ENCODE assay signal across 8 cellular contexts in genomic region chr20:47358052-47358671, GRCh38. TPM values are rescaled to one million over a fixed set of nuclear protein-coding genes. Genes with fewer than 3 reads are reported as not detected.
A peak's percentile ranks its signal among the peaks of the same experiment; 100 is the strongest.
DNase-seq lines count a peak whose midpoint lies in the region; ATAC-seq and TF ChIP-seq lines count a peak whose summit lies in the region.

No MANE protein-coding gene starts in this region.

- POLR2A ChIA-PET in PC-3 (lab: Charles Lee; ENCODE audit: unreplicated experiment), result interaction anchor here (0.5 to 1.8 kb wide), 6 partner anchors 27 to 139 kb away, joined by 3 to 16 read pairs (median 9); no protein-coding TSS in a partner anchor

- peaks cover 80% of the 10 kb centered on the region for H3K36me3 Mint-ChIP-seq in Calu3 (ENCODE audit: insufficient read depth, unreplicated experiment)

- CTCF ChIA-PET in Calu3 (lab: Charles Lee), result interaction anchor here (0.5 to 11.2 kb wide), 21 partner anchors 8 to 605 kb away, joined by 3 to 136 read pairs (median 6); no protein-coding TSS in a partner anchor
- CTCF ChIA-PET in PC-3 (lab: Charles Lee), result interaction anchor here (0.6 to 1.9 kb wide), 6 partner anchors 26 to 1547 kb away, joined by 3 to 23 read pairs (median 7); no protein-coding TSS in a partner anchor

- no peaks in the 10 kb centered on the region for H3K4me1 Mint-ChIP-seq in Calu3 (ENCODE audit: low read depth, unreplicated experiment)

- no peak for ATAC-seq in PC-3

- BruUV-seq in Calu3 (replicated peaks; lab: Mats Ljungman, UMichigan) (TSS peak; percentile 92), PC-3 (replicated peaks; lab: Mats Ljungman, UMichigan) (TSS peak; percentile 41)

- H3K27ac ChIP-seq in PC-3 (ENCODE audit: low read length) (peak overlapping the region; percentile 96), ovary (peak overlapping the region; percentile 83 to 95)

- no peak for TF ChIP-seq EP300 in ovary (IDR thresholded peaks at IDR 0.05)

- intact Hi-C loops in Calu3 (cut with micrococcal nuclease; ENCODE audit: unreplicated experiment), result no loop called here
- intact Hi-C loops in PC-3 (cut with micrococcal nuclease), result loop anchor here (2.0 kb wide), 1 partner anchor 53 kb away; no protein-coding TSS in a partner anchor
- intact Hi-C loops in ovary (cut with DNase I), result loop anchor here in 2 of 4 donors (2.0 to 5.0 kb wide), 2 partner anchors 39 to 41 kb away; no protein-coding TSS in a partner anchor

- WGBS in ovary, 3 donors, result 38 to 46% (median 39%) methylated on average over 14 of the region's 14 CpGs

- H3K4me1 ChIP-seq in PC-3 (ENCODE audit: insufficient read depth, low read length) (peaks cover 84% of the 10 kb centered on the region), ovary (ENCODE audit: insufficient read depth) (peaks cover 49% of the 10 kb centered on the region)

- H2AFZ ChIP-seq in PC-3 (ENCODE audit: low read length), result peak overlapping the region; percentile 75

- no peaks in the 10 kb centered on the region for H3K9me3 Mint-ChIP-seq in Calu3 (ENCODE audit: low read depth, unreplicated experiment)

- H3K36me3 ChIP-seq in PC-3 (ENCODE audit: low read depth, low read length) (no peaks in the 10 kb centered on the region), ovary (no peaks in the 10 kb centered on the region)

- no peak for DNase-seq in Calu3
- no peak for DNase-seq in PC-3
- DNase-seq in epithelial cell of proximal tubule (ENCODE audit: low read depth), result no peak
- DNase-seq in ovary, result no peak
- DNase-seq in CD1c-positive myeloid dendritic cell (ENCODE audit: extremely low spot score), result no peak
- no peak for DNase-seq in HuH-7.5 (ENCODE audit: low spot score)
- no peak for DNase-seq in activated effector memory CD4-positive, alpha-beta T cell treated with anti-CD3 and anti-CD28 coated beads, Interleukin-2, amount 50 U/mL, for 16 hours
- DNase-seq in HCEC 1CT, result no peak

- TF ChIP-seq POLR2A in ovary (IDR thresholded peaks at IDR 0.05), result no peak

- no peaks in the 10 kb centered on the region for H3K9me2 ChIP-seq in PC-3 (replicated peaks; ENCODE audit: low read length)

- H3K27me3 ChIP-seq in PC-3 (ENCODE audit: low read length) (no peaks in the 10 kb centered on the region), ovary (no peaks in the 10 kb centered on the region)

- H3K4me3 Mint-ChIP-seq in Calu3 (ENCODE audit: low read depth, unreplicated experiment), result no peak overlapping the region

- H3K9me3 ChIP-seq in PC-3 (ENCODE audit: low read length) (no peaks in the 10 kb centered on the region), ovary (no peaks in the 10 kb centered on the region)

- no peaks in the 10 kb centered on the region for H3K27me3 Mint-ChIP-seq in Calu3 (ENCODE audit: unreplicated experiment)

- H4K20me1 ChIP-seq in PC-3 (ENCODE audit: low read length), result no peaks in the 10 kb centered on the region

- peaks cover 28% of the 10 kb centered on the region for H3F3A ChIP-seq in PC-3 (ENCODE audit: low read length, unreplicated experiment)

- peaks cover 32% of the 10 kb centered on the region for H3K79me2 ChIP-seq in PC-3 (ENCODE audit: low read length)

- TF ChIP-seq CTCF in Calu3 (IDR thresholded peaks at IDR 0.05; ENCODE audit: unreplicated experiment), result no peak
- TF ChIP-seq CTCF in PC-3 (conservative IDR thresholded peaks at IDR 0.05; ENCODE audit: low read depth, low read length), result no peak
- no peak for TF ChIP-seq CTCF in epithelial cell of proximal tubule (conservative IDR thresholded peaks at IDR 0.05; ENCODE audit: low read depth, low read length)
- TF ChIP-seq CTCF in ovary (IDR thresholded peaks at IDR 0.05), result no peak

- H3K4me2 ChIP-seq in PC-3 (ENCODE audit: low read length), result peak overlapping the region; percentile 74

- H3K9ac ChIP-seq in PC-3 (ENCODE audit: low read length), result peak overlapping the region; percentile 94

- H3K4me3 ChIP-seq in PC-3 (ENCODE audit: low read length) (peak overlapping the region; percentile 9; the same call in 1 of the 2 replicates), epithelial cell of proximal tubule (ENCODE audit: low read depth, low read length) (peak overlapping the region; percentile 10), ovary (no peak overlapping the region)

- no peak overlapping the region for H3K27ac Mint-ChIP-seq in Calu3 (ENCODE audit: unreplicated experiment)

RNA-seq across cellular contexts. Expression of gene ZMYND8, which starts 1.7 kb away (rescaled TPM):
- 53.1 and 77.3 TPM in 2 replicates for total RNA-seq in Calu3 (2022)
- 11.6 and 12.8 TPM in 2 replicates for total RNA-seq in PC-3 (2014; rRNA removed)
- total RNA-seq in epithelial cell of proximal tubule, result 17.9 and 18.6 TPM in 2 replicates
- 10 to 100 TPM; 20.3 to 40.7 (median 31.2) TPM for total RNA-seq in ovary
- polyA plus RNA-seq in ovary, result 10 to 100 TPM in 1 of 2 donors, 1 to 10 TPM in 1; 8.3 to 23.5 TPM
